Comparison of ENCODE assay signal across 20 cellular contexts in genomic region chr11:44684886-44685285, GRCh38. TPM values are rescaled to one million over a fixed set of nuclear protein-coding genes. Genes with fewer than 3 reads are reported as not detected.
DNase-seq lines count a peak whose midpoint lies in the region; TF ChIP-seq lines count a peak whose summit lies in the region.
"Had no signal": no experiment of that assay in that cellular context is flagged by ENCODE, and none has a peak within 500 bp of the region (broad histone marks: within the 10 kb centered on the region; RNA-seq: fewer than 3 reads in every experiment).

No MANE protein-coding gene starts in this region.

- H3K9me3 Mint-ChIP-seq in glutamatergic neuron (ENCODE audit: unreplicated experiment) = peaks cover 4% of the 10 kb centered on the region
- H3K9me3 Mint-ChIP-seq: CD8-positive, alpha-beta memory T cell had no signal

- H3K9me3 ChIP-seq in HUES48 (ENCODE audit: control insufficient read depth, insufficient read depth, low read length) (no peaks in the 10 kb centered on the region), spleen (peaks cover 0 to 6% (median 0%) of the 10 kb centered on the region in 8 donors)

- peaks cover 7% of the 10 kb centered on the region for H3K27me3 Mint-ChIP-seq in glutamatergic neuron (ENCODE audit: unreplicated experiment)
- H3K27me3 Mint-ChIP-seq: T-helper 17 cell had no signal

- no peak overlapping the region for H3K9ac ChIP-seq in HUES48 (ENCODE audit: low read depth, low read length)
- H3K9ac ChIP-seq: BLaER1 treated with 17β-estradiol and CSF1 and Interleukin-3, amounts not matched to agents 10 nM and 100 nM; GM23248 had no signal

- WGBS in spleen, 5 donors = 90 to 97% (median 92%) methylated on average over 9 of the region's 9 CpGs

- no peak for TF ChIP-seq POLR2A in spleen (IDR thresholded peaks at IDR 0.05)

- no peak overlapping the region for H3K27ac Mint-ChIP-seq in glutamatergic neuron (ENCODE audit: unreplicated experiment)
- H3K27ac Mint-ChIP-seq: T-helper 17 cell had no signal

- H3K4me1 ChIP-seq in HUES48 (ENCODE audit: control insufficient read depth, insufficient read depth, low read length) (peaks cover 5% of the 10 kb centered on the region; the same call in 1 of the 2 replicates), spleen (peaks cover 0 to 12% (median 0%) of the 10 kb centered on the region in 6 donors)

- no peaks in the 10 kb centered on the region for H3K36me3 ChIP-seq in HUES48 (ENCODE audit: control insufficient read depth, insufficient read depth, low read length)
- no peaks in the 10 kb centered on the region for H3K36me3 ChIP-seq in spleen
- H3K36me3 ChIP-seq: BLaER1 treated with 17β-estradiol and CSF1 and Interleukin-3, amounts not matched to agents 10 nM and 100 nM had no signal

- H3K27me3 ChIP-seq in HUES48 (ENCODE audit: control insufficient read depth, insufficient read depth, low read length) (peaks cover 2% of the 10 kb centered on the region; the same call in 1 of the 2 replicates), spleen (replicated peaks in 1 of 7) (peaks cover 0 to 4% (median 0%) of the 10 kb centered on the region in 7 donors)
- H3K27me3 ChIP-seq: BLaER1 treated with 17β-estradiol and CSF1 and Interleukin-3, amounts not matched to agents 10 nM and 100 nM had no signal

- no peaks in the 10 kb centered on the region for H3K36me3 Mint-ChIP-seq in glutamatergic neuron (ENCODE audit: unreplicated experiment)
- H3K36me3 Mint-ChIP-seq: CD8-positive, alpha-beta memory T cell had no signal

- H3K27ac ChIP-seq in HUES48 (ENCODE audit: low read depth, low read length) (peak overlapping the region; percentile 29), spleen (no peak overlapping the region)
- H3K27ac ChIP-seq: BLaER1 treated with 17β-estradiol and CSF1 and Interleukin-3, amounts not matched to agents 10 nM and 100 nM; GM23248 had no signal

- no peaks in the 10 kb centered on the region for H3K4me1 Mint-ChIP-seq in glutamatergic neuron (ENCODE audit: low read depth, unreplicated experiment)

- intact Hi-C loops in spleen (cut with DNase I; ENCODE audit: low total_unique reads) = no loop called here

- DNase-seq in NCI-H2171 treated with DMSO at 0.1 percent for 48 hours (lab: John Stamatoyannopoulos, UW) (peak; percentile 86), glutamatergic neuron (peak; percentile 64), spleen (peak; percentile 54), OCI-M2 (lab: John Stamatoyannopoulos, UW; ENCODE audit: unreplicated experiment) (no peak), mesenteric fat pad (ENCODE audit: low spot score) (no peak), GM19238 (ENCODE audit: insufficient read length, low spot score) (no peak)
- DNase-seq: CD8-positive, alpha-beta memory T cell; GM23248; MM.1S; NCI-H1105 treated with DMSO at 0.1 percent for 48 hours; NCI-H187 treated with DMSO at 0.1 percent for 48 hours; NCI-H446 treated with DMSO at 0.1 percent for 48 hours; NCI-H774; PC-3; RPMI8226; SHP77 treated with DMSO at 0.1 percent for 48 hours; T-helper 17 cell had no signal

- no peak overlapping the region for H3K4me3 Mint-ChIP-seq in glutamatergic neuron (ENCODE audit: unreplicated experiment)
- H3K4me3 Mint-ChIP-seq: CD8-positive, alpha-beta memory T cell; T-helper 17 cell had no signal

- no peak overlapping the region for H3K4me3 ChIP-seq in HUES48 (ENCODE audit: low read depth, low read length)
- H3K4me3 ChIP-seq in spleen = no peak overlapping the region
- H3K4me3 ChIP-seq: BLaER1 treated with 17β-estradiol and CSF1 and Interleukin-3, amounts not matched to agents 10 nM and 100 nM; GM23248 had no signal

- TF ChIP-seq CTCF in glutamatergic neuron (IDR thresholded peaks at IDR 0.05; ENCODE audit: partially characterized antibody, unreplicated experiment) (no peak), spleen (IDR thresholded peaks at IDR 0.05 in 8 of 11, conservative IDR thresholded peaks at IDR 0.05 in 3 of 11) (no peak)

RNA-seq across cellular contexts. Expression of gene TSPAN18, which starts 41.9 kb away (rescaled TPM):
- total RNA-seq in glutamatergic neuron (ENCODE audit: unreplicated experiment) (80.4 TPM), spleen (10 to 100 TPM; 16.5 to 47.5 (median 24.0) TPM), mesenteric fat pad (14.2 TPM)
- polyA plus RNA-seq in spleen = 1 to 10 TPM; 2.1 to 7.9 (median 3.1) TPM
- total RNA-seq: LHCN-M2, PC-3 had no signal

Comparison
In these comparisons a context has a peak if more than half of its experiments do, and no peak if none do; other contexts are left out.
1. DNase-seq: peak in NCI-H2171 treated with DMSO at 0.1 percent for 48 hours (single experiment), glutamatergic neuron (single experiment) and spleen (single experiment); none in OCI-M2 (single experiment), mesenteric fat pad (single experiment) and GM19238 (single experiment).